Comparison of ENCODE assay signal across 20 cellular contexts in the genomic region with DNA sequence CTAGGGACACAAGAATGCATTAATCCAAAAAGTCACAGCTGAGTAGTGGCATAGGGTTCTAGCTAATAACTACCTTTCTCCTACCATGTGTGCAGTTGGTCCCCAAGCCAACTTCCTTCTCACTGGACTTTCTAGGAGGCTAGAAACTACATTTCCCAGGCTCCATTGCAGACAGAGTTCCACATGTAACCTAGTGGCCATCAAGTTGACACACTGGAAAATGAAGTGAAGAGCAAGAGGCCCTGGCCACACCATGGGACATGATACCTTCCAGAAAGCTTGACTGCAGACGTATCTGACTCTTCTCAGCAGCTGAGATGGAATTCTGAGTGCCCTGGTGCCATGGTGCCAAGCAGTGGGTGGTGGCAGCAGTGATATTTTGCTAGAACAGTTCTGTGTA. TPM values are rescaled to one million over a fixed set of nuclear protein-coding genes. Genes with fewer than 3 reads are reported as not detected.
A peak's percentile ranks its signal among the peaks of the same experiment; 100 is the strongest.
DNase-seq lines count a peak whose midpoint lies in the region; ATAC-seq, FAIRE-seq and TF ChIP-seq lines count a peak whose summit lies in the region.
"Had no signal": no experiment of that assay in that cellular context is flagged by ENCODE, and none has a peak within 500 bp of the region (broad histone marks: within the 10 kb centered on the region; RNA-seq: fewer than 3 reads in every experiment).

No MANE protein-coding gene starts in this region.

- POLR2A ChIA-PET in K562 (lab: Yijun Ruan, JAX), result interaction anchor here (1.0 kb wide), 1 partner anchor 10 kb away, joined by 3 read pairs; no protein-coding TSS in a partner anchor

- H3K79me2 ChIP-seq in K562 (ENCODE audit: control insufficient read depth, insufficient read depth, low read length), result no peaks in the 10 kb centered on the region

- peak overlapping the region; percentile 91 for H2AFZ ChIP-seq in K562 (ENCODE audit: low read depth, low read length)

- H3K4me3 ChIP-seq in K562 (no peak overlapping the region), HAP-1 (no peak overlapping the region)
- H3K4me3 ChIP-seq: BLaER1 had no signal

- H3K4me1 ChIP-seq in K562 (replicated peaks in 1 of 2; ENCODE audit: control insufficient read depth in 2 of 2, insufficient read depth in 2 of 2, low read length in 2 of 2) (peaks cover 7 to 8% of the 10 kb centered on the region in 2 experiments; a peak in 4 of 5 replicates), HAP-1 (no peaks in the 10 kb centered on the region)

- peak in 1 of 3 experiments; percentile 35; a peak in 2 of 6 replicates for TF ChIP-seq CTCF in K562 (IDR thresholded peaks at IDR 0.05 in 2 of 3, conservative IDR thresholded peaks at IDR 0.05 in 1 of 3; ENCODE audit: insufficient read depth in 2 of 3, low read depth in 1 of 3, low read length in 3 of 3)
- no peak for TF ChIP-seq CTCF in osteocyte (IDR thresholded peaks at IDR 0.05)

- H3K9me3 Mint-ChIP-seq in osteocyte (ENCODE audit: unreplicated experiment), result no peaks in the 10 kb centered on the region
- H3K9me3 Mint-ChIP-seq: CD8-positive, alpha-beta T cell had no signal

- no peaks in the 10 kb centered on the region for H3K4me1 Mint-ChIP-seq in osteocyte (ENCODE audit: unreplicated experiment)

- no peak overlapping the region for H3K27ac ChIP-seq in K562 (ENCODE audit: extremely low read depth, low read depth, low read length)
- H3K27ac ChIP-seq: BLaER1 had no signal

- H3K27me3 Mint-ChIP-seq in osteocyte (ENCODE audit: unreplicated experiment), result peaks cover 6% of the 10 kb centered on the region

- H3K4me3 Mint-ChIP-seq in osteocyte (ENCODE audit: unreplicated experiment), result no peak overlapping the region
- H3K4me3 Mint-ChIP-seq: CD8-positive, alpha-beta T cell had no signal

- in situ Hi-C loops in K562 (cut with MboI), result no loop called here
- in situ Hi-C loops in HAP-1 (cut with MboI; ENCODE audit: low sequenced_read_pairs), result no loop called here

- CTCF ChIA-PET in K562 (lab: Yijun Ruan, JAX; ENCODE audit: low intra/inter-chr PET ratio), result interaction anchor here (0.7 kb wide), 1 partner anchor 220 kb away, joined by 3 read pairs; no protein-coding TSS in a partner anchor

- DNase-seq in D341Med (ENCODE audit: low spot score) (peak; percentile 10), HT-29 (ENCODE audit: low spot score) (peak; percentile 26), K562 (ENCODE audit: extremely low read depth in 1 of 4, low spot score in 3 of 4) (peak in 1 of 4 experiments; percentile 36), osteocyte (ENCODE audit: extremely low spot score, unreplicated experiment) (peak; percentile 40), HAP-1 (ENCODE audit: low spot score in 2 of 2) (no peak)
- DNase-seq in stimulated activated CD4-positive, alpha-beta T cell treated with anti-CD3 and anti-CD28 coated beads, Interleukin-15, amount 100 ng/mL, for 24 hours, result no peak
- DNase-seq: Calu3; CD8-positive, alpha-beta T cell; EL; GF-D8; H7; IMR-90; NCI-H1694 treated with DMSO at 0.1 percent for 48 hours; NCI-H446 treated with DMSO at 0.1 percent for 48 hours; NCI-H526 treated with DMSO at 0.1 percent for 48 hours; Right ventricle myocardium superior had no signal

- ATAC-seq in K562 (peak; percentile 90), GM19035 (IDR thresholded peaks at IDR 0.05; ENCODE audit: unreplicated experiment) (no peak)
- ATAC-seq: CD8-positive, alpha-beta T cell had no signal

- no TSS peak for BruUV-seq in K562 (replicated peaks; lab: Mats Ljungman, UMichigan)

- H3K27ac Mint-ChIP-seq in osteocyte (ENCODE audit: unreplicated experiment), result no peak overlapping the region
- H3K27ac Mint-ChIP-seq: CD8-positive, alpha-beta T cell had no signal

- H3K4me2 ChIP-seq in K562 (ENCODE audit: insufficient read depth, low read length), result no peak overlapping the region
- H3K4me2 ChIP-seq: BLaER1 had no signal

- no peak overlapping the region for H3K9ac ChIP-seq in K562 (ENCODE audit: insufficient read depth in 1 of 2, low read depth in 2 of 2, low read length in 2 of 2)
- H3K9ac ChIP-seq: BLaER1 had no signal

- H3K36me3 ChIP-seq in K562 (ENCODE audit: control insufficient read depth, insufficient read depth, low read length), result no peaks in the 10 kb centered on the region
- no peaks in the 10 kb centered on the region for H3K36me3 ChIP-seq in HAP-1 (replicated peaks)
- H3K36me3 ChIP-seq: BLaER1 had no signal

- H3K9me3 ChIP-seq in K562 (replicated peaks; ENCODE audit: control insufficient read depth, insufficient read depth, low read depth, low read length), result no peaks in the 10 kb centered on the region
- H3K9me3 ChIP-seq in HAP-1, result no peaks in the 10 kb centered on the region
- H3K9me3 ChIP-seq: BLaER1 had no signal

- H3K36me3 Mint-ChIP-seq in osteocyte (ENCODE audit: unreplicated experiment), result no peaks in the 10 kb centered on the region
- H3K36me3 Mint-ChIP-seq: CD8-positive, alpha-beta T cell had no signal

- no peak for TF ChIP-seq EP300 in K562 (IDR thresholded peaks at IDR 0.05; ENCODE audit: low read length)

- no peak for TF ChIP-seq RAD21 in K562 (CRISPR knock-in tag; conservative IDR thresholded peaks at IDR 0.05 in 1 of 2, IDR thresholded peaks at IDR 0.05 in 1 of 2)

- H3K27me3 ChIP-seq in K562 (ENCODE audit: control insufficient read depth in 2 of 2, insufficient read depth in 2 of 2, low read length in 2 of 2) (no peaks in the 10 kb centered on the region), HAP-1 (ENCODE audit: low read depth) (no peaks in the 10 kb centered on the region)
- H3K27me3 ChIP-seq: BLaER1 had no signal

- TF ChIP-seq POLR2A in K562 (conservative IDR thresholded peaks at IDR 0.05), result no peak

- H4K20me1 ChIP-seq in K562 (replicated peaks; ENCODE audit: control insufficient read depth, insufficient read depth, low read length), result no peaks in the 10 kb centered on the region
- H4K20me1 ChIP-seq: BLaER1 had no signal

- FAIRE-seq in K562 (lab: Jason Lieb, UNC), result peak; percentile 61
- FAIRE-seq: HTR-8/SVneo had no signal

- intact Hi-C loops in K562 (cut with micrococcal nuclease), result no loop called here

- WGBS in K562 (ENCODE audit: insufficient coverage, low coverage, missing lambda C conversion rate), result 45% methylated on average over 1 of the region's 1 CpG

- no peaks in the 10 kb centered on the region for H3K9me1 ChIP-seq in K562 (ENCODE audit: control insufficient read depth, insufficient read depth, low read length)

TF ChIP-seq in K562, 482 proteins besides CTCF, POLR2A, EP300 and RAD21 (continues in another document):
- TF ChIP-seq CBX1 (IDR thresholded peaks at IDR 0.05; ENCODE audit: low read depth) (no peak), WHSC1 (IDR thresholded peaks at IDR 0.05; ENCODE audit: low read length) (no peak), SIX5 (IDR thresholded peaks at IDR 0.05; ENCODE audit: borderline replicate concordance in 1 of 2, insufficient read depth in 1 of 2, low read depth in 1 of 2, low read length in 2 of 2) (peak; percentile 61 to 67), ZBTB1 (CRISPR knock-in tag; IDR thresholded peaks at IDR 0.05; ENCODE audit: borderline replicate concordance, low read depth) (no peak), ZZZ3 (IDR thresholded peaks at IDR 0.05) (no peak), PHF20 (IDR thresholded peaks at IDR 0.05; ENCODE audit: partially characterized antibody) (no peak), ZNF121 (CRISPR knock-in tag; conservative IDR thresholded peaks at IDR 0.05) (no peak), EP400 (IDR thresholded peaks at IDR 0.05) (no peak), NELFE (IDR thresholded peaks at IDR 0.05; ENCODE audit: insufficient read depth, insufficient read length) (no peak), SMAD4 (CRISPR knock-in tag; conservative IDR thresholded peaks at IDR 0.05) (no peak), SMARCA5 (IDR thresholded peaks at IDR 0.05) (no peak), ZNF764 (CRISPR knock-in tag; IDR thresholded peaks at IDR 0.05; ENCODE audit: low read depth) (no peak), SMAD1 (IDR thresholded peaks at IDR 0.05; ENCODE audit: low read depth, low read length, partially characterized antibody) (no peak)
- TF ChIP-seq, protein P1, sequence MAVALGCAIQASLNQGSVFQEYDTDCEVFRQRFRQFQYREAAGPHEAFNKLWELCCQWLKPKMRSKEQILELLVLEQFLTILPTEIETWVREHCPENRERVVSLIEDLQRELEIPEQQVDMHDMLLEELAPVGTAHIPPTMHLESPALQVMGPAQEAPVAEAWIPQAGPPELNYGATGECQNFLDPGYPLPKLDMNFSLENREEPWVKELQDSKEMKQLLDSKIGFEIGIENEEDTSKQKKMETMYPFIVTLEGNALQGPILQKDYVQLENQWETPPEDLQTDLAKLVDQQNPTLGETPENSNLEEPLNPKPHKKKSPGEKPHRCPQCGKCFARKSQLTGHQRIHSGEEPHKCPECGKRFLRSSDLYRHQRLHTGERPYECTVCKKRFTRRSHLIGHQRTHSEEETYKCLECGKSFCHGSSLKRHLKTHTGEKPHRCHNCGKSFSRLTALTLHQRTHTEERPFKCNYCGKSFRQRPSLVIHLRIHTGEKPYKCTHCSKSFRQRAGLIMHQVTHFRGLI (CRISPR knock-in tag; IDR thresholded peaks at IDR 0.05), result no peak

RNA-seq across cellular contexts. Expression of a gene that starts 49.8 kb away (rescaled TPM):
- not detected in 2 replicates for total RNA-seq in HT-29 (2014; rRNA removed; shearing (Covaris generic))
- 81.2 and 118 TPM in 2 replicates for total RNA-seq in K562 (2011; cell fraction: chromatin; rRNA removed; ENCODE audit: low replicate concordance)
- 54.2 and 60.0 TPM in 2 replicates for total RNA-seq in K562 (2011; cell fraction: nucleolus; rRNA removed)
- total RNA-seq in K562 (2011; cell fraction: nucleoplasm; rRNA removed), result 86.6 and 86.7 TPM in 2 replicates
- total RNA-seq in K562 (2014; rRNA removed) (93.1 and 94.3 TPM in 2 replicates), K562 (2014; rRNA removed; fragmentation: Illumina TruSeq; extraction: Trizol) (72.3 and 78.7 TPM in 2 replicates), K562 (2015; rRNA removed; fragmentation: Illumina TruSeq; extraction: Trizol) (90.7 and 95.6 TPM in 2 replicates), K562 (2021) (63.1 and 64.3 TPM in 2 replicates), osteocyte (not detected in 2 replicates)
- polyA plus RNA-seq in K562 (2011; rRNA removed) (38.9 and 39.2 TPM in 2 replicates), K562 (2014; fragmentation: Illumina TruSeq; extraction: Trizol) (126 and 127 TPM in 2 replicates), K562 (2014; fragmentation: Nextera tagmentation; extraction: Ambion mirVana) (100 to 1,000 TPM in 1 of 2 experiments, 10 to 100 TPM in 1; 97.3 to 102 TPM), K562 (2014; rRNA removed) (131 and 145 TPM in 2 replicates)
- polyA plus RNA-seq in K562 (2011; cell fraction: cytosol; rRNA removed), result 28.1 and 37.9 TPM in 2 replicates
- polyA plus RNA-seq in K562 (2011; cell fraction: nucleus; rRNA removed), result 97.0 and 101 TPM in 2 replicates
- 161 and 239 TPM in 2 replicates for polyA plus RNA-seq in K562 (2012)
- 30.9 and 33.2 TPM in 2 replicates for polyA minus RNA-seq in K562 (2011; rRNA and poly(A)+ RNA removed)
- polyA minus RNA-seq in K562 (2011; cell fraction: cytosol; rRNA and poly(A)+ RNA removed), result 9.6 and 10.0 TPM in 2 replicates
- 24.1 and 32.7 TPM in 2 replicates for polyA minus RNA-seq in K562 (2011; cell fraction: nucleus; rRNA and poly(A)+ RNA removed)
- total RNA-seq: Calu3, H7, IMR-90, SK-MEL-5 had no signal
- polyA plus RNA-seq: IMR-90 had no signal

Comparison
In these comparisons a context has a peak if more than half of its experiments do, and no peak if none do; other contexts are left out.
1. DNase-seq: peak in D341Med (single experiment), HT-29 (single experiment) and osteocyte (single experiment); none in stimulated activated CD4-positive, alpha-beta T cell treated with anti-CD3 and anti-CD28 coated beads, Interleukin-15, amount 100 ng/mL, for 24 hours (single experiment) and HAP-1 (0 of 2).
2. RNA of a gene that starts 49.8 kb away (total RNA-seq): 54.2 to 118 TPM in K562; not detected in HT-29 and not detected in osteocyte; every median in the first group is over 10 times any median in the second.